11 cellular contexts compared by ENCODE assay signal in the genomic region with DNA sequence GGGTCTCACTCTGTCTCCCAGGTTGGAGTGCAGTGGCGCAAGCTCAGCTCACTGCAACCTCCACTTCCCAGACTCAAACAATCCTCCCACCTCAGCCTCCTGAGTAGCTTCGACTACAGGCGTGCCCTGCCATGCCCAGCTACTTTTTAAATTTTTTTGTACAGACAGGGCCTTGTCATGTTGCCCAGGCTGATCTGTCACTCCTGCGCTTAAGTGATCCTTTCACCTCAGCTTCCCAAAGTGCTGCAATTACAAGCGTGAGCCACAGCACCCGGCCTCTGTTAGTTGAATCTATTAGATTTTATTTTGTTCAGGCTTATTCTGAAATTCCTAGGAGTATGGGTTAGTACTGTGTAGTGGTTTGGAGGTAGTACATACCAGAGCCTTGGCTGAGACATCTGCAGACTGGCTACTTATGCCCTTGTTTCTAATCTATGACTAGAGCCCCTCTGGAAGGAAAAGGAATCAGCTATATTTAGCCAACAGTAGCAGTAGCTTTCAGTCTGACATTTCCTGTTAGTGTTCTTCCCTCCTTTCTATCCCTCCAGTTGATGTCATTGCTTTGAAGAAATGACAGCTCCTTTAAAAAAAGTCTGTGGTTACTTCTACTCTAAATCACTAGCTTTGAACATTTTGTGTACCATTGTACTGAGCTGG.
DNase-seq lines count a peak whose midpoint lies in the region; ATAC-seq, FAIRE-seq and TF ChIP-seq lines count a peak whose summit lies in the region.
"Had no signal": no experiment of that assay in that cellular context is flagged by ENCODE, and none has a peak within 500 bp of the region (broad histone marks: within the 10 kb centered on the region; RNA-seq: fewer than 3 reads in every experiment).

No MANE protein-coding gene starts in this region.

- WGBS in pancreas, 2 donors, result 87% methylated on average over 6 of the region's 6 CpGs

- TF ChIP-seq CTCF in KMS-11 (conservative IDR thresholded peaks at IDR 0.05; ENCODE audit: low read depth, low read length) (no peak), cardiac fibroblast (IDR thresholded peaks at IDR 0.05; ENCODE audit: low read depth, low read length) (no peak), pancreas (IDR thresholded peaks at IDR 0.05) (no peak)

- no peak for ATAC-seq in pancreas
- ATAC-seq in GM21723 (IDR thresholded peaks at IDR 0.05; ENCODE audit: unreplicated experiment), result no peak
- ATAC-seq in GM19328 (IDR thresholded peaks at IDR 0.05; ENCODE audit: unreplicated experiment), result no peak
- ATAC-seq: left colon had no signal

- H3K36me3 ChIP-seq in KMS-11 (ENCODE audit: insufficient read depth) (peaks cover 16% of the 10 kb centered on the region; the same call in 1 of the 2 replicates), pancreas (peaks cover 3 to 34% (median 5%) of the 10 kb centered on the region in 3 donors)

- DNase-seq in AG20443 (ENCODE audit: low spot score) (peak; percentile 14), cardiac fibroblast (ENCODE audit: low read depth in 2 of 2) (peak; percentile 36 to 77), lung microvascular endothelial cell (ENCODE audit: low read depth in 2 of 2) (peak; percentile 12 to 67), pancreas (no peak), NCI-H146 treated with DMSO at 0.1 percent for 48 hours (lab: John Stamatoyannopoulos, UW; ENCODE audit: unreplicated experiment) (no peak)
- DNase-seq: amniotic stem cell, left colon, NCI-H187 treated with DMSO at 0.1 percent for 48 hours had no signal

- H2AFZ ChIP-seq in KMS-11 (ENCODE audit: low read depth), result no peak overlapping the region

- H3K79me2 ChIP-seq in KMS-11 (ENCODE audit: insufficient read depth, low read depth), result no peaks in the 10 kb centered on the region

- H3K4me3 ChIP-seq in KMS-11 (IDR thresholded peaks at IDR 0.05; ENCODE audit: insufficient read depth, low read depth, low read length) (no peak overlapping the region), cardiac fibroblast (replicated peaks in 1 of 2; ENCODE audit: low read depth in 2 of 2, low read length in 2 of 2) (no peak overlapping the region), pancreas (no peak overlapping the region)

- FAIRE-seq in pancreas (lab: Jason Lieb, UNC), result no peak

- H3K9ac ChIP-seq in KMS-11, result no peak overlapping the region

- no peaks in the 10 kb centered on the region for H3K9me3 ChIP-seq in pancreas

- no peak overlapping the region for H3K4me2 ChIP-seq in KMS-11

- intact Hi-C loops in pancreas (cut with DNase I), result no loop called here

- no peaks in the 10 kb centered on the region for H4K20me1 ChIP-seq in KMS-11 (ENCODE audit: insufficient read depth)

- peaks cover 25% of the 10 kb centered on the region for H3K4me1 ChIP-seq in KMS-11 (ENCODE audit: low read depth, poor library complexity, severe bottlenecking)
- no peaks in the 10 kb centered on the region for H3K4me1 ChIP-seq in pancreas

- H3K27me3 ChIP-seq in KMS-11 (ENCODE audit: insufficient read depth, low read depth), result no peaks in the 10 kb centered on the region
- no peaks in the 10 kb centered on the region for H3K27me3 ChIP-seq in pancreas

- peak overlapping the region; percentile 1; the same call in 1 of the 2 replicates for H3K27ac ChIP-seq in KMS-11
- H3K27ac ChIP-seq in pancreas, result no peak overlapping the region

Comparison
In these comparisons a context has a peak if more than half of its experiments do, and no peak if none do; other contexts are left out.
1. DNase-seq: peak in AG20443 (single experiment), cardiac fibroblast (2 of 2) and lung microvascular endothelial cell (2 of 2); none in pancreas (0 of 6) and NCI-H146 treated with DMSO at 0.1 percent for 48 hours (single experiment).